1 cellular context compared by ENCODE assay signal in the genomic region with DNA sequence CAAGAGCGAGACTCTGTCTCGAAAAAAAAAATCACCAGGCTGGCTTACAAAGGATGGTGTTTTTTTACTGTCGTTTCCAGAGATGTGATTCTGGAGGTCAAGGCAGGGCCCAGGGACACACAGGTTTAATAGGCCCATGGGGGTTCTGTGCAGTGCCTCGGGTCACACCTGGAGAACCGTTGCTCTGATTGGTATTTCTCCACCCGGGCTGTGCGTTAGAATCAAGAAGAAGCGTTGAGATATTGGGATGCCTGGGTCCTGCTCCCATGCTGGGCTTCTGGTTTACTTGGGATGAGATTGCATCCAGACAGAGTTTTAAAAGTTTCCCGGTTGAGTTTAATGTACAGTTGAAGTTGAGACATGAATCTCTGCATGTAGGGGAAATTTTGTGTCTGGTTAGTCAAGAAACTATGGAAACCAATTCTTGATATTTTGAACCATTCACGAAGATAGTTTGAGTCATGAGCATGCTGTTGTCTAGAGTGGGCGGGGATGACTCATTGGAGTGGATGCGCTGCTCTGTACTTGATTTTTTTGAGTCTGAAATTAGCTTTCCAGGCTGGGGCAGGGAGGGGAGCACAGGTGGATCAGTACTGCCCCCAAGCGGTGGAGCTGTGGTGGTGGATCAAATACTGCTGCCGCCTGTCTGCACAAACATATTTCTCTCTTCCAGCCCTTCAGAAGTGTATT.
A peak's percentile ranks its signal among the peaks of the same experiment; 100 is the strongest.
TF ChIP-seq lines count a peak whose summit lies in the region.

No MANE protein-coding gene starts in this region.

TF ChIP-seq in IMR-90, 13 proteins besides CTCF, POLR2A, EP300 and RAD21 (continued from another document):
- no peak for TF ChIP-seq ELK1 (IDR thresholded peaks at IDR 0.05; ENCODE audit: borderline replicate concordance, low read depth, low read length)
- TF ChIP-seq RCOR1 (IDR thresholded peaks at IDR 0.05; ENCODE audit: insufficient replicate concordance, low read length), result peak; percentile 59
- TF ChIP-seq USF2 (IDR thresholded peaks at IDR 0.05; ENCODE audit: low read depth, low read length), result no peak
